Comparison of ENCODE assay signal across 33 cellular contexts in the genomic region with DNA sequence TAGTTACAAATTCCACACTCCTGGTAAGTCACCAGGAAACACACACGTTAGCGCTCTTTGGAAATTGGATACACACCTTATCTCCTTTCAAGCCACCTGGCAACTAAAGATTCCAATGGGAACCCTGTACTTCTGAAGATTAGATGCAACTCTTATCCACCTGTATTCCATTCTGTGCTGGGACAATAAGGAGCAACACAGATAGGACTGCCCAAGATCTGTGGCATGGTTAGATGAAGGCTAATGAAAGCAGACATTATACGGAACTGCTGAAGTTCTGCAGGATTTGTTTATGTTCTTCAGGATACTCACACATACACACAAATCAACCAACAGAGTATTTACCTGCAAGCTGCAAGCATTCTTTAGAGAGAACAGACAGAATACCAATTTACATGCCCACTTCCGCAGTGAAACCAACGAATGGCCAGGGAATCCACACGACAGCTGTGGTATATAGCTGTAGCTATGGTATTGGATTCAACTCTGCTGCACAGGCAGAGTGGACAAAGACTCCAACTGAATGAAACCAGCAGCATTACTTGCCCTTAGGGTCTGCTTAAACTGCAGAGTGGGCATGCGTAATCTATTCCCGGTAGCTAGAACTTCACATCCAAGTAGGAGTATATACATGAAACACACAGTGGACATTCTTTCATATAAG. TPM values are rescaled to one million over a fixed set of nuclear protein-coding genes. Genes with fewer than 3 reads are reported as not detected.
"Had no signal": no experiment of that assay in that cellular context is flagged by ENCODE, and none has a peak within 500 bp of the region (broad histone marks: within the 10 kb centered on the region; RNA-seq: fewer than 3 reads in every experiment).

No MANE protein-coding gene starts in this region.

- H3K9me3 ChIP-seq: MG63, SJSA1, SK-N-SH had no signal

- H3K4me3 Mint-ChIP-seq: activated CD4-positive, alpha-beta memory T cell treated with anti-CD3 and anti-CD28 coated beads for 36 hours; activated naive CD4-positive, alpha-beta T cell treated with anti-CD3 and anti-CD28 coated beads, Interleukin-2, amount 10 ng/mL, durations not matched to agents 7 days and 5 days; activated naive CD8-positive, alpha-beta T cell; activated naive CD8-positive, alpha-beta T cell treated with anti-CD3 and anti-CD28 coated beads, Interleukin-2, amount 50 U/mL, for 24 hours; brain; T-helper 1 cell treated with Interleukin-12 subunit alpha and Interleukin-12 subunit beta and Interleukin-4 antibody, amounts not matched to agents 30 μg/mL and 1 μg/mL, for 36 hours; T-helper 2 cell treated with Interferon-gamma antibody and Interleukin-4, amounts not matched to agents 5 μg/mL and 100 μg/mL, for 36 hours had no signal

- H3K9ac ChIP-seq: SK-N-SH had no signal

- H3K27ac ChIP-seq: SJSA1 had no signal

- FAIRE-seq: bronchial epithelial cell, TTC549 had no signal

- H3K9me3 Mint-ChIP-seq: activated CD4-positive, alpha-beta memory T cell treated with anti-CD3 and anti-CD28 coated beads for 36 hours; activated naive CD4-positive, alpha-beta T cell treated with anti-CD3 and anti-CD28 coated beads, Interleukin-2, amount 10 ng/mL, durations not matched to agents 7 days and 5 days; activated naive CD8-positive, alpha-beta T cell treated with anti-CD3 and anti-CD28 coated beads, Interleukin-2, amount 50 U/mL, for 24 hours; brain; T-helper 1 cell treated with Interleukin-12 subunit alpha and Interleukin-12 subunit beta and Interleukin-4 antibody, amounts not matched to agents 30 μg/mL and 1 μg/mL, for 36 hours; T-helper 2 cell treated with Interferon-gamma antibody and Interleukin-4, amounts not matched to agents 5 μg/mL and 100 μg/mL, for 36 hours had no signal

- H3K4me3 ChIP-seq: MG63, SJSA1 had no signal

- ATAC-seq: activated naive CD8-positive, alpha-beta T cell treated with anti-CD3 and anti-CD28 coated beads, Interleukin-2, amount 50 U/mL, for 24 hours; Panc1 had no signal

- H3K27me3 Mint-ChIP-seq: activated CD4-positive, alpha-beta memory T cell treated with anti-CD3 and anti-CD28 coated beads for 36 hours; activated naive CD4-positive, alpha-beta T cell treated with anti-CD3 and anti-CD28 coated beads, Interleukin-2, amount 10 ng/mL, durations not matched to agents 7 days and 5 days; activated naive CD8-positive, alpha-beta T cell; activated naive CD8-positive, alpha-beta T cell treated with anti-CD3 and anti-CD28 coated beads, Interleukin-2, amount 50 U/mL, for 24 hours; brain had no signal

- DNase-seq: activated CD4-positive, alpha-beta memory T cell treated with anti-CD3 and anti-CD28 coated beads for 36 hours; activated CD4-positive, alpha-beta T cell treated with anti-CD3 and anti-CD28 coated beads for 4 hours; activated CD4-positive, alpha-beta T cell treated with anti-CD3 and anti-CD28 coated beads, Interleukin-2, amount 50 U/mL, for 1 hour; activated CD4-positive, CD25-positive, alpha-beta regulatory T cell treated with anti-CD3 and anti-CD28 coated beads, Interleukin-2, amount 50 U/mL, for 72 hours; activated CD8-positive, alpha-beta memory T cell treated with anti-CD3 and anti-CD28 coated beads, Interleukin-2, amount 50 U/mL, for 4 hours; activated effector memory CD4-positive, alpha-beta T cell treated with Interleukin-2 at 50 U/mL for 16 hours; activated naive CD4-positive, alpha-beta T cell treated with anti-CD3 and anti-CD28 coated beads, Interleukin-2, amount 10 ng/mL, durations not matched to agents 7 days and 5 days; activated naive CD8-positive, alpha-beta T cell treated with anti-CD3 and anti-CD28 coated beads, Interleukin-2, amount 50 U/mL, for 24 hours; activated T-cell treated with anti-CD3 and anti-CD28 coated beads, Interleukin-2, amount 50 U/mL, for 48 hours; anterior cingulate cortex; caudate nucleus; Kasumi-1; KG1; MG63; MV-4-11; NCI-H1092; NCI-H1436 treated with DMSO at 0.1 percent for 48 hours; NCI-H1694 treated with DMSO at 0.1 percent for 48 hours; NCI-H2029; NCI-H345; NCI-H524 treated with DMSO at 0.1 percent for 48 hours; RPMI8226; SHP77 treated with DMSO at 0.1 percent for 48 hours; SK-N-SH had no signal

- H3K27me3 ChIP-seq: MG63, SJSA1 had no signal

- H3K27ac Mint-ChIP-seq: activated CD4-positive, alpha-beta memory T cell treated with anti-CD3 and anti-CD28 coated beads for 36 hours; activated naive CD4-positive, alpha-beta T cell treated with anti-CD3 and anti-CD28 coated beads, Interleukin-2, amount 10 ng/mL, durations not matched to agents 7 days and 5 days; activated naive CD8-positive, alpha-beta T cell; activated naive CD8-positive, alpha-beta T cell treated with anti-CD3 and anti-CD28 coated beads, Interleukin-2, amount 50 U/mL, for 24 hours; T-helper 1 cell treated with Interleukin-12 subunit alpha and Interleukin-12 subunit beta and Interleukin-4 antibody, amounts not matched to agents 30 μg/mL and 1 μg/mL, for 36 hours; T-helper 2 cell treated with Interferon-gamma antibody and Interleukin-4, amounts not matched to agents 5 μg/mL and 100 μg/mL, for 36 hours had no signal

- H3K4me2 ChIP-seq: SK-N-SH had no signal

RNA-seq across cellular contexts. Expression of a gene that starts 40.3 kb away (rescaled TPM):
- polyA plus RNA-seq: SK-N-SH had no signal

RNA-seq across cellular contexts. Expression of a gene that starts 48.8 kb away (rescaled TPM):
- total RNA-seq: bronchial epithelial cell, NCI-H460, SJSA1 had no signal
